ENCODE assay signal across 15 cellular contexts in the genomic region with DNA sequence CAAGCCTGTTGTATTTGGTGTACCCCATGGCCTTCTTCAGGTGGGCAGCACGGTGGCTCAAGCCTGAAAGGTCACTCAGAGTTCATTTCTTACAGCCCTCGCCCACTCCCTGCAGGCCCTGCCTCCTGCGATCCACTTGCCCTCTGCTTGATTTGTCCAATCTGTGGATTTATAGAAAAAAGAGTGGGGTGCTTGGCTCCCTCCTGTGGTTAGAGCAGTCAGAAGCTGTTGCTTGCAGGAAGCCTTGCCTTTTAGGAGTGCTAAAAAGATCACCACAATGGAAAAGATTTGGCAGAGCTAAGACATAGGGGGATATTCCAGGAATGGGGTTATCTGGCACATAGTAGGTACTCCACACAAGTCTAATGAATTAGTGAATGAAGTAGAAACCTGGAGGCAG.
DNase-seq lines count a peak whose midpoint lies in the region; ATAC-seq and TF ChIP-seq lines count a peak whose summit lies in the region.
"Had no signal": no experiment of that assay in that cellular context is flagged by ENCODE, and none has a peak within 500 bp of the region (broad histone marks: within the 10 kb centered on the region; RNA-seq: fewer than 3 reads in every experiment).

No MANE protein-coding gene starts in this region.

- no peak overlapping the region for H3K4me3 ChIP-seq in HCT116 (replicated peaks in 1 of 2; ENCODE audit: low read depth in 1 of 2, low read length in 2 of 2)
- H3K4me3 ChIP-seq in WERI-Rb-1 (ENCODE audit: low read depth, low read length): no peak overlapping the region
- no peak overlapping the region for H3K4me3 ChIP-seq in retinal pigment epithelial cell (ENCODE audit: low read length)
- H3K4me3 ChIP-seq: thyroid gland had no signal

- DNase-seq in HCT116 (ENCODE audit: low read depth, low spot score) (no peak), WERI-Rb-1 (peak; percentile 40), iPS-NIHi11 (ENCODE audit: low spot score) (peak; percentile 26), retinal pigment epithelial cell (ENCODE audit: low read depth) (no peak), putamen (ENCODE audit: low spot score) (no peak), DMS79 (lab: John Stamatoyannopoulos, UW) (no peak)
- no peak for DNase-seq in activated naive CD4-positive, alpha-beta T cell treated with anti-CD3 and anti-CD28 coated beads, Interleukin-2, amount 50 U/mL, for 16 hours
- DNase-seq: activated naive CD4-positive, alpha-beta T cell treated with Interleukin-2 at 50 U/mL for 16 hours; Caco-2; MV-4-11; NCI-H345; thyroid gland had no signal

- no peak overlapping the region for H3K4me2 ChIP-seq in HCT116 (ENCODE audit: low read length)

- H3K27me3 ChIP-seq in HCT116 (ENCODE audit: insufficient read depth, low read length) (peaks cover 6% of the 10 kb centered on the region; the same call in 1 of the 2 replicates), WERI-Rb-1 (ENCODE audit: insufficient read depth, low read depth, severe bottlenecking) (no peaks in the 10 kb centered on the region)
- H3K27me3 ChIP-seq: thyroid gland had no signal

- intact Hi-C loops in HCT116 (cut with micrococcal nuclease): loop anchor here (10.0 kb wide), 1 partner anchor 390 kb away; no protein-coding TSS in a partner anchor

- POLR2A ChIA-PET in HCT116 (lab: Charles Lee): interaction anchor here (0.6 kb wide), 1 partner anchor 130 kb away, joined by 3 read pairs; no protein-coding TSS in a partner anchor

- no peak overlapping the region for H2AFZ ChIP-seq in HCT116 (ENCODE audit: low read depth, low read length, poor library complexity, severe bottlenecking)

- peak; percentile 28; the same call in 1 of the 2 replicates for TF ChIP-seq RAD21 in HCT116 (IDR thresholded peaks at IDR 0.05; ENCODE audit: low read depth)

- H3K36me3 ChIP-seq in HCT116 (ENCODE audit: control insufficient read depth in 1 of 2, insufficient read depth in 2 of 2, low read length in 2 of 2): no peaks in the 10 kb centered on the region
- no peaks in the 10 kb centered on the region for H3K36me3 ChIP-seq in WERI-Rb-1
- H3K36me3 ChIP-seq: thyroid gland had no signal

- H3K9me3 ChIP-seq in HCT116 (ENCODE audit: control insufficient read depth in 1 of 2, insufficient read depth in 1 of 2, low read depth in 1 of 2, low read length in 2 of 2): no peaks in the 10 kb centered on the region
- H3K9me3 ChIP-seq in WERI-Rb-1 (ENCODE audit: severe bottlenecking): no peaks in the 10 kb centered on the region
- H3K9me3 ChIP-seq: Caco-2, thyroid gland had no signal

- H3K4me1 ChIP-seq in HCT116 (ENCODE audit: control insufficient read depth in 1 of 2, insufficient read depth in 2 of 2, low read length in 2 of 2): no peaks in the 10 kb centered on the region
- H3K4me1 ChIP-seq: Caco-2, thyroid gland had no signal

- no peaks in the 10 kb centered on the region for H3K9me2 ChIP-seq in HCT116 (ENCODE audit: insufficient read depth)

- peak; percentile 38; the same call in 1 of the 2 replicates for ATAC-seq in HCT116
- no peak for ATAC-seq in HG03378 (IDR thresholded peaks at IDR 0.05; ENCODE audit: unreplicated experiment)
- ATAC-seq: esophagus mucosa, Panc1 had no signal

- RAD21 ChIA-PET in HCT116 (lab: Charles Lee; ENCODE audit: low non-redundant PET in 1 of 2, low total read pairs in 2 of 2, uncharacterized antibody in 2 of 2, unreplicated experiment in 2 of 2): interaction anchor here in 1 of 2 experiments (0.7 kb wide), 1 partner anchor 98 kb away, joined by 5 read pairs; no protein-coding TSS in a partner anchor

- no peak for TF ChIP-seq POLR2A in HCT116 (IDR thresholded peaks at IDR 0.05; ENCODE audit: borderline replicate concordance, extremely low read depth, insufficient read depth, insufficient read length)

- TF ChIP-seq CTCF in HCT116 (IDR thresholded peaks at IDR 0.05 in 2 of 3, conservative IDR thresholded peaks at IDR 0.05 in 1 of 3; ENCODE audit: borderline replicate concordance in 1 of 3, insufficient read depth in 1 of 3, low read depth in 2 of 3, low read length in 2 of 3) (peak; percentile 13 to 24 (median 18); a peak in 3 of 6 replicates), WERI-Rb-1 (IDR thresholded peaks at IDR 0.05; ENCODE audit: low read depth, low read length) (peak; percentile 54), retinal pigment epithelial cell (conservative IDR thresholded peaks at IDR 0.05; ENCODE audit: low read depth, low read length) (peak; percentile 41)

- H4K20me1 ChIP-seq in HCT116 (ENCODE audit: insufficient read depth): no peaks in the 10 kb centered on the region

- H3K79me2 ChIP-seq in HCT116 (ENCODE audit: insufficient read depth, low read length): no peaks in the 10 kb centered on the region

- no peak overlapping the region for H3K27ac ChIP-seq in HCT116 (ENCODE audit: low read depth, low read length)
- no peak overlapping the region for H3K27ac ChIP-seq in WERI-Rb-1
- H3K27ac ChIP-seq: thyroid gland had no signal

- CTCF ChIA-PET in HCT116 (lab: Charles Lee): interaction anchor here (0.8 to 2.4 kb wide), 2 partner anchors 12 to 98 kb away, joined by 3 to 9 read pairs; no protein-coding TSS in a partner anchor

- BruUV-seq in HCT116 (replicated peaks; lab: Mats Ljungman, UMichigan): no TSS peak

- H3K9ac ChIP-seq in HCT116 (ENCODE audit: low read length): no peak overlapping the region

TF ChIP-seq in HCT116, 20 proteins besides CTCF, POLR2A, EP300 and RAD21 (continues in another document):
- no peak for TF ChIP-seq EZH2phosphoT487 (IDR thresholded peaks at IDR 0.05; ENCODE audit: borderline replicate concordance)
- TF ChIP-seq, protein P1, sequence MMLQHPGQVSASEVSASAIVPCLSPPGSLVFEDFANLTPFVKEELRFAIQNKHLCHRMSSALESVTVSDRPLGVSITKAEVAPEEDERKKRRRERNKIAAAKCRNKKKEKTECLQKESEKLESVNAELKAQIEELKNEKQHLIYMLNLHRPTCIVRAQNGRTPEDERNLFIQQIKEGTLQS (IDR thresholded peaks at IDR 0.05): no peak
- TF ChIP-seq JUND (IDR thresholded peaks at IDR 0.05): no peak
- no peak for TF ChIP-seq SIN3A (IDR thresholded peaks at IDR 0.05; ENCODE audit: low read depth)
- no peak for TF ChIP-seq CBX3 (IDR thresholded peaks at IDR 0.05; ENCODE audit: low read depth)
- TF ChIP-seq EZH2 (IDR thresholded peaks at IDR 0.05): no peak
- no peak for TF ChIP-seq CEBPB (IDR thresholded peaks at IDR 0.05; ENCODE audit: low read depth)
- no peak for TF ChIP-seq FOSL1 (IDR thresholded peaks at IDR 0.05; ENCODE audit: low read depth)
- TF ChIP-seq EGR1 (IDR thresholded peaks at IDR 0.05; ENCODE audit: low read depth): no peak
- no peak for TF ChIP-seq TCF7L2 (IDR thresholded peaks at IDR 0.05; ENCODE audit: borderline replicate concordance, extremely low read depth, insufficient read depth, insufficient read length)
- TF ChIP-seq, protein P2, sequence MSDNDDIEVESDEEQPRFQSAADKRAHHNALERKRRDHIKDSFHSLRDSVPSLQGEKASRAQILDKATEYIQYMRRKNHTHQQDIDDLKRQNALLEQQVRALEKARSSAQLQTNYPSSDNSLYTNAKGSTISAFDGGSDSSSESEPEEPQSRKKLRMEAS (IDR thresholded peaks at IDR 0.05): no peak
- TF ChIP-seq SP1 (IDR thresholded peaks at IDR 0.05; ENCODE audit: low read depth): no peak
- no peak for TF ChIP-seq POLR2AphosphoS5 (IDR thresholded peaks at IDR 0.05; ENCODE audit: low read depth, low read length)
- TF ChIP-seq, protein P3, sequence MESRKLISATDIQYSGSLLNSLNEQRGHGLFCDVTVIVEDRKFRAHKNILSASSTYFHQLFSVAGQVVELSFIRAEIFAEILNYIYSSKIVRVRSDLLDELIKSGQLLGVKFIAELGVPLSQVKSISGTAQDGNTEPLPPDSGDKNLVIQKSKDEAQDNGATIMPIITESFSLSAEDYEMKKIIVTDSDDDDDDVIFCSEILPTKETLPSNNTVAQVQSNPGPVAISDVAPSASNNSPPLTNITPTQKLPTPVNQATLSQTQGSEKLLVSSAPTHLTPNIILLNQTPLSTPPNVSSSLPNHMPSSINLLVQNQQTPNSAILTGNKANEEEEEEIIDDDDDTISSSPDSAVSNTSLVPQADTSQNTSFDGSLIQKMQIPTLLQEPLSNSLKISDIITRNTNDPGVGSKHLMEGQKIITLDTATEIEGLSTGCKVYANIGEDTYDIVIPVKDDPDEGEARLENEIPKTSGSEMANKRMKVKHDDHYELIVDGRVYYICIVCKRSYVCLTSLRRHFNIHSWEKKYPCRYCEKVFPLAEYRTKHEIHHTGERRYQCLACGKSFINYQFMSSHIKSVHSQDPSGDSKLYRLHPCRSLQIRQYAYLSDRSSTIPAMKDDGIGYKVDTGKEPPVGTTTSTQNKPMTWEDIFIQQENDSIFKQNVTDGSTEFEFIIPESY (IDR thresholded peaks at IDR 0.05; ENCODE audit: extremely low read depth, insufficient replicate concordance, low read length): no peak
- no peak for TF ChIP-seq ZFX (IDR thresholded peaks at IDR 0.05)
- TF ChIP-seq ELF1 (IDR thresholded peaks at IDR 0.05; ENCODE audit: borderline replicate concordance, low read depth): no peak
- no peak for TF ChIP-seq SRF (IDR thresholded peaks at IDR 0.05; ENCODE audit: low read depth)
- TF ChIP-seq, protein P4, sequence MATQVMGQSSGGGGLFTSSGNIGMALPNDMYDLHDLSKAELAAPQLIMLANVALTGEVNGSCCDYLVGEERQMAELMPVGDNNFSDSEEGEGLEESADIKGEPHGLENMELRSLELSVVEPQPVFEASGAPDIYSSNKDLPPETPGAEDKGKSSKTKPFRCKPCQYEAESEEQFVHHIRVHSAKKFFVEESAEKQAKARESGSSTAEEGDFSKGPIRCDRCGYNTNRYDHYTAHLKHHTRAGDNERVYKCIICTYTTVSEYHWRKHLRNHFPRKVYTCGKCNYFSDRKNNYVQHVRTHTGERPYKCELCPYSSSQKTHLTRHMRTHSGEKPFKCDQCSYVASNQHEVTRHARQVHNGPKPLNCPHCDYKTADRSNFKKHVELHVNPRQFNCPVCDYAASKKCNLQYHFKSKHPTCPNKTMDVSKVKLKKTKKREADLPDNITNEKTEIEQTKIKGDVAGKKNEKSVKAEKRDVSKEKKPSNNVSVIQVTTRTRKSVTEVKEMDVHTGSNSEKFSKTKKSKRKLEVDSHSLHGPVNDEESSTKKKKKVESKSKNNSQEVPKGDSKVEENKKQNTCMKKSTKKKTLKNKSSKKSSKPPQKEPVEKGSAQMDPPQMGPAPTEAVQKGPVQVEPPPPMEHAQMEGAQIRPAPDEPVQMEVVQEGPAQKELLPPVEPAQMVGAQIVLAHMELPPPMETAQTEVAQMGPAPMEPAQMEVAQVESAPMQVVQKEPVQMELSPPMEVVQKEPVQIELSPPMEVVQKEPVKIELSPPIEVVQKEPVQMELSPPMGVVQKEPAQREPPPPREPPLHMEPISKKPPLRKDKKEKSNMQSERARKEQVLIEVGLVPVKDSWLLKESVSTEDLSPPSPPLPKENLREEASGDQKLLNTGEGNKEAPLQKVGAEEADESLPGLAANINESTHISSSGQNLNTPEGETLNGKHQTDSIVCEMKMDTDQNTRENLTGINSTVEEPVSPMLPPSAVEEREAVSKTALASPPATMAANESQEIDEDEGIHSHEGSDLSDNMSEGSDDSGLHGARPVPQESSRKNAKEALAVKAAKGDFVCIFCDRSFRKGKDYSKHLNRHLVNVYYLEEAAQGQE (IDR thresholded peaks at IDR 0.05; ENCODE audit: low read depth): no peak
- no peak for TF ChIP-seq ZNF274 (IDR thresholded peaks at IDR 0.05; ENCODE audit: low read depth, low read length)

Comparison
In these comparisons a context has a peak if more than half of its experiments do, and no peak if none do; other contexts are left out.
1. DNase-seq: peak in WERI-Rb-1 (single experiment) and iPS-NIHi11 (single experiment); none in HCT116 (single experiment), retinal pigment epithelial cell (single experiment), putamen (single experiment), activated naive CD4-positive, alpha-beta T cell treated with anti-CD3 and anti-CD28 coated beads, Interleukin-2, amount 50 U/mL, for 16 hours (single experiment) and DMS79 (single experiment).
2. Peak in every context shown above with its lines, with median percentiles within 50 percentile points of each other: CTCF ChIP-seq.